Comparison of ENCODE assay signal across 7 cellular contexts in genomic region chr14:95098984-95099599, GRCh38. TPM values are rescaled to one million over a fixed set of nuclear protein-coding genes. Genes with fewer than 3 reads are reported as not detected.
DNase-seq lines count a peak whose midpoint lies in the region; ATAC-seq lines count a peak whose summit lies in the region.

No MANE protein-coding gene starts in this region.

- DNase-seq in GM03348 (ENCODE audit: low spot score) (peak; percentile 73), LHCN-M2 (ENCODE audit: low read depth) (peak; percentile 56), SK-MEL-5 (ENCODE audit: low read depth, low spot score) (peak; percentile 86), cerebellum (ENCODE audit: low spot score) (peak; percentile 11), left kidney (ENCODE audit: low read depth, low spot score) (peak; percentile 89), stromal cell of bone marrow (ENCODE audit: low read depth) (peak; percentile 71)

- in situ Hi-C loops in SK-MEL-5 (cut with HindIII; ENCODE audit: low pct_unique_long_range_greater_than_20kb, low sequenced_read_pairs) = no loop called here

- no peak for ATAC-seq in HG03439 (IDR thresholded peaks at IDR 0.05; ENCODE audit: unreplicated experiment)

RNA-seq across cellular contexts. Expression of gene DICER1, which starts 58.2 kb away (rescaled TPM):
- total RNA-seq in LHCN-M2 (2014; rRNA removed) (21.5 and 38.8 TPM in 2 replicates), cerebellum (112 TPM)
- 7.1 TPM for polyA plus RNA-seq in LHCN-M2 (2012)
- 36.6 and 38.8 TPM in 2 replicates for total RNA-seq in SK-MEL-5 (2014; rRNA removed; shearing (Covaris generic))
- polyA plus RNA-seq in SK-MEL-5 (2015; cell fraction: cytosol; rRNA removed) = 12.5 and 18.3 TPM in 2 replicates
- 70.4 and 83.1 TPM in 2 replicates for polyA plus RNA-seq in SK-MEL-5 (2015; cell fraction: nucleus; rRNA removed)

Comparison
In these comparisons a context has a peak if more than half of its experiments do, and no peak if none do; other contexts are left out.
1. DNase-seq: peak in every context shown above with its lines; median percentile 89 in left kidney; 86 in SK-MEL-5; 73 in GM03348; 71 in stromal cell of bone marrow; 56 in LHCN-M2; 11 in cerebellum.